21 cellular contexts compared by ENCODE assay signal in genomic region chr6:168516941-168517741, GRCh38.
"Had no signal": no experiment of that assay in that cellular context is flagged by ENCODE, and none has a peak within 500 bp of the region (broad histone marks: within the 10 kb centered on the region; RNA-seq: fewer than 3 reads in every experiment).

No MANE protein-coding gene starts in this region.

- H3K9ac ChIP-seq: neural progenitor cell had no signal

- H3K4me1 Mint-ChIP-seq: immature natural killer cell; memory B cell; natural killer cell; stimulated activated naive B cell treated with anti-CD40 and anti-IgM and Interleukin-4, amounts not matched to agents 10 μg/mL and 1 μg/mL and 100 μg/mL, for 72 hours had no signal

- H3K4me2 ChIP-seq: neural progenitor cell had no signal

- H3K9me3 Mint-ChIP-seq: immature natural killer cell; memory B cell; natural killer cell; neural progenitor cell; stimulated activated naive CD8-positive, alpha-beta T cell treated with anti-CD3 and anti-CD28 coated beads, Interleukin-15, Interleukin-2, amounts not matched to agents 100 ng/mL and 50 ng/mL, for 24 hours had no signal

- H3K27ac Mint-ChIP-seq: immature natural killer cell; memory B cell; natural killer cell; neural progenitor cell; stimulated activated naive B cell treated with anti-CD40 and anti-IgM and Interleukin-4, amounts not matched to agents 10 μg/mL and 1 μg/mL and 100 μg/mL, for 72 hours; stimulated activated naive CD8-positive, alpha-beta T cell treated with anti-CD3 and anti-CD28 coated beads, Interleukin-15, Interleukin-2, amounts not matched to agents 100 ng/mL and 50 ng/mL, for 24 hours had no signal

- H3K27me3 ChIP-seq: neural progenitor cell, transverse colon, upper lobe of right lung, uterus had no signal

- ATAC-seq: left lobe of liver; natural killer cell; psoas muscle; right cardiac atrium; stimulated activated naive B cell treated with anti-CD40 and anti-IgM and Interleukin-4, amounts not matched to agents 10 μg/mL and 1 μg/mL and 100 μg/mL, for 72 hours; upper lobe of right lung had no signal

- H3K27ac ChIP-seq: neural progenitor cell, psoas muscle, skin epidermis, spleen, transverse colon, upper lobe of right lung, uterus had no signal

- H3K36me3 ChIP-seq: neural progenitor cell, spleen, transverse colon, upper lobe of right lung, uterus had no signal

- H3K4me3 Mint-ChIP-seq: immature natural killer cell; memory B cell; natural killer cell; neural progenitor cell; stimulated activated naive B cell treated with anti-CD40 and anti-IgM and Interleukin-4, amounts not matched to agents 10 μg/mL and 1 μg/mL and 100 μg/mL, for 72 hours; stimulated activated naive CD8-positive, alpha-beta T cell treated with anti-CD3 and anti-CD28 coated beads, Interleukin-15, Interleukin-2, amounts not matched to agents 100 ng/mL and 50 ng/mL, for 24 hours had no signal

- H3K36me3 Mint-ChIP-seq: immature natural killer cell; memory B cell; natural killer cell; neural progenitor cell; stimulated activated naive B cell treated with anti-CD40 and anti-IgM and Interleukin-4, amounts not matched to agents 10 μg/mL and 1 μg/mL and 100 μg/mL, for 72 hours had no signal

- H3K4me3 ChIP-seq: lung, neural progenitor cell, psoas muscle, skin epidermis, spleen, transverse colon, upper lobe of right lung, uterus had no signal

- H2AFZ ChIP-seq: neural progenitor cell had no signal

- DNase-seq: cortex of kidney; hypothalamus; immature natural killer cell; kidney glomerular epithelial cell; natural killer cell; nucleus accumbens; psoas muscle; right cardiac atrium; spleen; stimulated activated CD4-positive, alpha-beta T cell treated with anti-CD3 and anti-CD28 coated beads, Interleukin-4, amount 100 ng/mL, for 4 hours; stimulated activated naive B cell treated with anti-CD40 and anti-IgM and Interleukin-4, amounts not matched to agents 10 μg/mL and 1 μg/mL and 100 μg/mL, for 72 hours; transverse colon; upper lobe of right lung; uterus had no signal

- H3K9me3 ChIP-seq: psoas muscle, thoracic aorta, transverse colon, upper lobe of right lung, uterus had no signal

- H3K27me3 Mint-ChIP-seq: memory B cell; stimulated activated naive B cell treated with anti-CD40 and anti-IgM and Interleukin-4, amounts not matched to agents 10 μg/mL and 1 μg/mL and 100 μg/mL, for 72 hours; stimulated activated naive CD8-positive, alpha-beta T cell treated with anti-CD3 and anti-CD28 coated beads, Interleukin-15, Interleukin-2, amounts not matched to agents 100 ng/mL and 50 ng/mL, for 24 hours had no signal

- H3K4me1 ChIP-seq: neural progenitor cell, psoas muscle, spleen, transverse colon, uterus had no signal
